8 cellular contexts compared by ENCODE assay signal in the genomic region with DNA sequence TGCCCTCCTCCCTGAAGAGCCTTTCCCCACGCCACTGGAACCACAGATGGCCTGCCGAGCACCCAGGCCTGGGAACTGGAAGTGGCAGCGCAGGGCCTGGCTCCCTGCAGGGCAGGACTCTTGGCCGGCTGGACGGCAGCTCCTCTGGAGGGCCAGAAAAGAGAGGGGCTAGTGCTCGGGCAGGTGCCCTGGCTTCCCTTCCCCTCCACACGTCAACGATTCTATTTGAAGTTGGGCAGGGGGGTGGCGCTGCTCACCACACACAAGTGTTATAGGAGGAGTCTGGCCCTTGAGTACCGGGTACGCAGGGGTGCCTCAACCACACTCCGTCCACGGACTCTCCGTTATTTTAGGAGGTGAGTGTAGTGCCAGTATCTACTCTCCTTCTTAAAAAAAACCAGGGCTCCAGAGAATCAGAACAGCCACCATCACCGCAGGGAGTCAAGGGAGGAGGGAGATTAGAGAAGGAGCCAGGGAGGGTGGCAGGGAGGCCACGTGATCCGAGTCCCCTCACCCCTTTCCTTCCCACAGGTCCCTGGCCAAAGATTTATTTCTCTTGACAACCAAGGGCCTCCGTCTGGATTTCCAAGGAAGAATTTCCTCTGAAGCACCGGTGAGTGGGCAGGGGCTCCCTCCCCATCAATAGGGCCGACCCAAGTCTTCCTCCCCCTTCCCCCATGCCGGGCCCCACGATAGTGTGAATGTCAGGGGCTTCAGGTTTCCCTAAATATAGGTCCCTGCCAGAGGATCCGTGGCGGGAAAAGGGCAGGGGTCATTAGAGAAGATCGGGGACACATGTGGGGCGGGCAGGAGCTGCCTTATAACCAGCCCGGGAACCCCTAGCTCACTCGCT. TPM values are rescaled to one million over a fixed set of nuclear protein-coding genes. Genes with fewer than 3 reads are reported as not detected.
DNase-seq lines count a peak whose midpoint lies in the region.

No MANE protein-coding gene starts in this region.

- peaks cover 30% of the 10 kb centered on the region for H3K4me1 ChIP-seq in SJSA1 (replicated peaks)
- H3K4me1 ChIP-seq in urinary bladder (ENCODE audit: insufficient read depth): no peaks in the 10 kb centered on the region

- no peaks in the 10 kb centered on the region for H3K27me3 ChIP-seq in SJSA1 (replicated peaks)

- peak; percentile 25 for DNase-seq in NCI-H187 (lab: John Stamatoyannopoulos, UW)
- DNase-seq in NCI-H187 treated with DMSO at 0.1 percent for 48 hours (lab: John Stamatoyannopoulos, UW): no peak
- DNase-seq in KG1 (lab: John Stamatoyannopoulos, UW): peak; percentile 79
- peak in 1 of 2 experiments; percentile 28 for DNase-seq in SJSA1 (ENCODE audit: low read depth in 1 of 2, low spot score in 2 of 2)
- DNase-seq in activated naive CD8-positive, alpha-beta T cell treated with anti-CD3 and anti-CD28 coated beads for 36 hours: peak; percentile 73
- peak; percentile 88 for DNase-seq in cardiac septum (ENCODE audit: low spot score)
- peak; percentile 63 to 96 (median 78) for DNase-seq in posterior cingulate gyrus

- H3K27me3 Mint-ChIP-seq in activated naive CD8-positive, alpha-beta T cell treated with anti-CD3 and anti-CD28 coated beads for 36 hours: no peaks in the 10 kb centered on the region

- peak overlapping the region; percentile 79 for H3K4me3 ChIP-seq in SJSA1
- H3K4me3 ChIP-seq in urinary bladder (ENCODE audit: low read depth, low read length): peak overlapping the region; percentile 72

- H3K36me3 ChIP-seq in SJSA1 (peaks cover 56% of the 10 kb centered on the region), urinary bladder (ENCODE audit: insufficient read depth) (peaks cover 2% of the 10 kb centered on the region)

- H3K27ac ChIP-seq in SJSA1 (peak overlapping the region; percentile 93), urinary bladder (ENCODE audit: low read depth) (peak overlapping the region; percentile 99)

- H3K4me3 Mint-ChIP-seq in activated naive CD8-positive, alpha-beta T cell treated with anti-CD3 and anti-CD28 coated beads for 36 hours: peak overlapping the region; percentile 99

- H3K27ac Mint-ChIP-seq in activated naive CD8-positive, alpha-beta T cell treated with anti-CD3 and anti-CD28 coated beads for 36 hours: peak overlapping the region; percentile 100

- H3K9me3 ChIP-seq in SJSA1 (replicated peaks): no peaks in the 10 kb centered on the region

- H3K36me3 Mint-ChIP-seq in activated naive CD8-positive, alpha-beta T cell treated with anti-CD3 and anti-CD28 coated beads for 36 hours: peaks cover 44% of the 10 kb centered on the region

- intact Hi-C loops in cardiac septum (cut with DNase I) (no loop called here), posterior cingulate gyrus (cut with DNase I) (loop anchor here (2.0 kb wide), 1 partner anchor 59 kb away; a partner anchor contains a TSS)

- WGBS in urinary bladder: 3% methylated on average over 28 of the region's 28 CpGs

- H3K4me1 Mint-ChIP-seq in activated naive CD8-positive, alpha-beta T cell treated with anti-CD3 and anti-CD28 coated beads for 36 hours: peaks cover 20% of the 10 kb centered on the region

- no peaks in the 10 kb centered on the region for H3K9me3 Mint-ChIP-seq in activated naive CD8-positive, alpha-beta T cell treated with anti-CD3 and anti-CD28 coated beads for 36 hours

RNA-seq across cellular contexts. Expression of a gene that starts 1.4 kb away (rescaled TPM):
- total RNA-seq in SJSA1 (2014; rRNA removed; shearing (Covaris generic)): 758 and 762 TPM in 2 replicates
- total RNA-seq in activated naive CD8-positive, alpha-beta T cell treated with anti-CD3 and anti-CD28 coated beads for 36 hours: 1,000 to 10,000 TPM; 2,800 to 2,893 TPM
- 3,068 TPM for total RNA-seq in cardiac septum
- 126 TPM for total RNA-seq in urinary bladder
- 1,530 TPM for polyA plus RNA-seq in urinary bladder

RNA-seq across cellular contexts. Expression of a gene that starts 11.7 kb away (rescaled TPM):
- total RNA-seq in SJSA1 (2014; rRNA removed; shearing (Covaris generic)): 100 and 134 TPM in 2 replicates
- total RNA-seq in activated naive CD8-positive, alpha-beta T cell treated with anti-CD3 and anti-CD28 coated beads for 36 hours: 100 to 1,000 TPM; 125 to 127 TPM
- 44.1 TPM for total RNA-seq in cardiac septum
- total RNA-seq in urinary bladder: 56.2 TPM
- 93.8 TPM for polyA plus RNA-seq in urinary bladder

RNA-seq across cellular contexts. Expression of a gene that starts 27.6 kb away (rescaled TPM):
- not detected in 2 replicates for total RNA-seq in SJSA1 (2014; rRNA removed; shearing (Covaris generic))
- total RNA-seq in activated naive CD8-positive, alpha-beta T cell treated with anti-CD3 and anti-CD28 coated beads for 36 hours: 1 to 10 TPM in 1 of 2 experiments, under 1 TPM in 1; 0.74 to 1.1 TPM
- total RNA-seq in cardiac septum (0.57 TPM), urinary bladder (0.79 TPM)
- 2.2 TPM for polyA plus RNA-seq in urinary bladder

RNA-seq across cellular contexts. Expression of a gene that starts 31.9 kb away (rescaled TPM):
- total RNA-seq in SJSA1 (2014; rRNA removed; shearing (Covaris generic)): 3.1 and 4.8 TPM in 2 replicates
- total RNA-seq in activated naive CD8-positive, alpha-beta T cell treated with anti-CD3 and anti-CD28 coated beads for 36 hours: 10 to 100 TPM; 11.8 to 12.1 TPM
- 43.2 TPM for total RNA-seq in cardiac septum
- total RNA-seq in urinary bladder: 16.5 TPM
- polyA plus RNA-seq in urinary bladder: 117 TPM

RNA-seq across cellular contexts. Expression of a gene that starts 33.0 kb away (rescaled TPM):
- total RNA-seq in SJSA1 (2014; rRNA removed; shearing (Covaris generic)): 0.55 and 3.1 TPM in 2 replicates
- 1 to 10 TPM; 1.2 to 2.0 TPM for total RNA-seq in activated naive CD8-positive, alpha-beta T cell treated with anti-CD3 and anti-CD28 coated beads for 36 hours
- total RNA-seq in cardiac septum: not detected
- 0.32 TPM for total RNA-seq in urinary bladder
- 0.22 TPM for polyA plus RNA-seq in urinary bladder
